In genomic region chr12:6167327-6168280, GRCh38 we compare ENCODE assay signal across 8 cellular contexts. TPM values are rescaled to one million over a fixed set of nuclear protein-coding genes. Genes with fewer than 3 reads are reported as not detected.
DNase-seq lines count a peak whose midpoint lies in the region; ATAC-seq, FAIRE-seq and TF ChIP-seq lines count a peak whose summit lies in the region.

No MANE protein-coding gene starts in this region.

- WGBS in small intestine, 3 donors = 49 to 55% (median 52%) methylated on average over 14 to 17 of the region's 17 CpGs

- H4K20me1 ChIP-seq in neural progenitor cell (ENCODE audit: low read depth) = no peaks in the 10 kb centered on the region

- FAIRE-seq in small intestine (lab: Jason Lieb, UNC) = no peak

- no peaks in the 10 kb centered on the region for H3K36me3 ChIP-seq in small intestine (ENCODE audit: control insufficient read depth in 2 of 2, insufficient read depth in 2 of 2, low read length in 2 of 2)
- H3K36me3 ChIP-seq in neural progenitor cell = no peaks in the 10 kb centered on the region

- H3F3A ChIP-seq in neural progenitor cell (ENCODE audit: low read depth) = no peaks in the 10 kb centered on the region

- intact Hi-C loops in activated T-helper 1 cell treated with anti-CD3 and anti-CD28 coated beads, Interleukin-12 subunit alpha, Interleukin-12 subunit beta, Interleukin-2, Interleukin-4 antibody, amounts not matched to agents 30 ng/mL and 10 ng/mL and 1 ng/mL, durations not matched to agents 14 hours and 24 hours and 36 hours (cut with micrococcal nuclease) = loop anchor here (1.0 to 2.0 kb wide), 5 partner anchors 26 to 111 kb away; partner anchors contain the start of gene CD9
- intact Hi-C loops in Right ventricle myocardium inferior (cut with DNase I) = no loop called here

- ATAC-seq in HG02571 (IDR thresholded peaks at IDR 0.05; ENCODE audit: unreplicated experiment) (peak; percentile 76), Right ventricle myocardium inferior (peak; percentile 71)

- H3K4me3 ChIP-seq in GM12864 (ENCODE audit: low read depth, low read length) (no peak overlapping the region), small intestine (ENCODE audit: low read depth in 1 of 2, low read length in 2 of 2) (no peak overlapping the region), neural progenitor cell (no peak overlapping the region)

- peak; percentile 63 for DNase-seq in GM12864 (ENCODE audit: low read depth)
- peak; percentile 81 for DNase-seq in NOMO-1 treated with dmso at 0.1 percent for 144 hours (lab: John Stamatoyannopoulos, UW; ENCODE audit: unreplicated experiment)
- DNase-seq in activated T-helper 1 cell treated with anti-CD3 and anti-CD28 coated beads, Interleukin-12 subunit alpha, Interleukin-12 subunit beta, Interleukin-2, Interleukin-4 antibody, amounts not matched to agents 30 ng/mL and 10 ng/mL and 1 ng/mL, durations not matched to agents 14 hours and 24 hours and 36 hours (ENCODE audit: low spot score) = peak; percentile 35
- no peak for DNase-seq in Right ventricle myocardium inferior (ENCODE audit: missing footprints)
- DNase-seq in small intestine = peak; percentile 80
- no peak for DNase-seq in neural progenitor cell (ENCODE audit: low spot score)
- no peak for DNase-seq in retina

- no peaks in the 10 kb centered on the region for H3K36me3 Mint-ChIP-seq in activated T-helper 1 cell treated with anti-CD3 and anti-CD28 coated beads, Interleukin-12 subunit alpha, Interleukin-12 subunit beta, Interleukin-2, Interleukin-4 antibody, amounts not matched to agents 30 ng/mL and 10 ng/mL and 1 ng/mL, durations not matched to agents 14 hours and 24 hours and 36 hours (ENCODE audit: low read depth)
- no peaks in the 10 kb centered on the region for H3K36me3 Mint-ChIP-seq in neural progenitor cell

- H3K4me2 ChIP-seq in neural progenitor cell = no peak overlapping the region

- H3K9me3 ChIP-seq in small intestine (ENCODE audit: control insufficient read depth, low read depth) = no peaks in the 10 kb centered on the region
- H3K9me3 ChIP-seq in neural progenitor cell (ENCODE audit: low read depth) = no peaks in the 10 kb centered on the region

- H3K27ac ChIP-seq in small intestine (ENCODE audit: low read depth in 1 of 2, low read length in 1 of 2) = peak overlapping the region; percentile 76 to 82
- H3K27ac ChIP-seq in neural progenitor cell = no peak overlapping the region

- peak overlapping the region; percentile 6 for H3K4me3 Mint-ChIP-seq in activated T-helper 1 cell treated with anti-CD3 and anti-CD28 coated beads, Interleukin-12 subunit alpha, Interleukin-12 subunit beta, Interleukin-2, Interleukin-4 antibody, amounts not matched to agents 30 ng/mL and 10 ng/mL and 1 ng/mL, durations not matched to agents 14 hours and 24 hours and 36 hours
- no peak overlapping the region for H3K4me3 Mint-ChIP-seq in neural progenitor cell

- H2AFZ ChIP-seq in neural progenitor cell (replicated peaks) = no peak overlapping the region

- no peaks in the 10 kb centered on the region for H3K79me2 ChIP-seq in neural progenitor cell (ENCODE audit: low read depth)

- no peaks in the 10 kb centered on the region for H3K9me3 Mint-ChIP-seq in activated T-helper 1 cell treated with anti-CD3 and anti-CD28 coated beads, Interleukin-12 subunit alpha, Interleukin-12 subunit beta, Interleukin-2, Interleukin-4 antibody, amounts not matched to agents 30 ng/mL and 10 ng/mL and 1 ng/mL, durations not matched to agents 14 hours and 24 hours and 36 hours
- H3K9me3 Mint-ChIP-seq in neural progenitor cell = peaks cover 3% of the 10 kb centered on the region

- H3K27me3 ChIP-seq in small intestine (ENCODE audit: control insufficient read depth in 2 of 2, insufficient read depth in 2 of 2, low read length in 2 of 2) (no peaks in the 10 kb centered on the region), neural progenitor cell (no peaks in the 10 kb centered on the region)

- H3K4me1 Mint-ChIP-seq in activated T-helper 1 cell treated with anti-CD3 and anti-CD28 coated beads, Interleukin-12 subunit alpha, Interleukin-12 subunit beta, Interleukin-2, Interleukin-4 antibody, amounts not matched to agents 30 ng/mL and 10 ng/mL and 1 ng/mL, durations not matched to agents 14 hours and 24 hours and 36 hours (ENCODE audit: low read depth) = peaks cover 28% of the 10 kb centered on the region
- no peaks in the 10 kb centered on the region for H3K4me1 Mint-ChIP-seq in neural progenitor cell

- TF ChIP-seq CTCF in GM12864 (IDR thresholded peaks at IDR 0.05; ENCODE audit: low read depth, low read length, missing control alignments) (no peak), neural progenitor cell (IDR thresholded peaks at IDR 0.05) (no peak)

- peaks cover 4 to 8% of the 10 kb centered on the region in 2 donors for H3K4me1 ChIP-seq in small intestine (ENCODE audit: control insufficient read depth in 2 of 2, insufficient read depth in 1 of 2, low read depth in 1 of 2, low read length in 1 of 2)
- H3K4me1 ChIP-seq in neural progenitor cell = no peaks in the 10 kb centered on the region

- no peaks in the 10 kb centered on the region for H3K27me3 Mint-ChIP-seq in activated T-helper 1 cell treated with anti-CD3 and anti-CD28 coated beads, Interleukin-12 subunit alpha, Interleukin-12 subunit beta, Interleukin-2, Interleukin-4 antibody, amounts not matched to agents 30 ng/mL and 10 ng/mL and 1 ng/mL, durations not matched to agents 14 hours and 24 hours and 36 hours (ENCODE audit: insufficient read depth)
- peaks cover 2% of the 10 kb centered on the region for H3K27me3 Mint-ChIP-seq in neural progenitor cell (ENCODE audit: insufficient read depth, low read depth)

- H3K27ac Mint-ChIP-seq in activated T-helper 1 cell treated with anti-CD3 and anti-CD28 coated beads, Interleukin-12 subunit alpha, Interleukin-12 subunit beta, Interleukin-2, Interleukin-4 antibody, amounts not matched to agents 30 ng/mL and 10 ng/mL and 1 ng/mL, durations not matched to agents 14 hours and 24 hours and 36 hours = peak overlapping the region; percentile 87
- no peak overlapping the region for H3K27ac Mint-ChIP-seq in neural progenitor cell

- no peak overlapping the region for H3K9ac ChIP-seq in neural progenitor cell

RNA-seq across cellular contexts. Expression of gene CD9, which starts 32.6 kb away (rescaled TPM):
- 47.4 and 50.9 TPM in 2 replicates for total RNA-seq in activated T-helper 1 cell treated with anti-CD3 and anti-CD28 coated beads, Interleukin-12 subunit alpha, Interleukin-12 subunit beta, Interleukin-2, Interleukin-4 antibody, amounts not matched to agents 30 ng/mL and 10 ng/mL and 1 ng/mL, durations not matched to agents 14 hours and 24 hours and 36 hours
- 46.9 TPM for total RNA-seq in Right ventricle myocardium inferior
- 100 to 1,000 TPM in 1 of 3 donors, 10 to 100 TPM in 2; 46.2 to 296 (median 47.2) TPM for polyA plus RNA-seq in small intestine
- total RNA-seq in neural progenitor cell (ENCODE audit: low replicate concordance) = 3.1 and 3.6 TPM in 2 replicates

RNA-seq across cellular contexts. Expression of gene VWF, which starts 43.1 kb away (rescaled TPM):
- total RNA-seq in activated T-helper 1 cell treated with anti-CD3 and anti-CD28 coated beads, Interleukin-12 subunit alpha, Interleukin-12 subunit beta, Interleukin-2, Interleukin-4 antibody, amounts not matched to agents 30 ng/mL and 10 ng/mL and 1 ng/mL, durations not matched to agents 14 hours and 24 hours and 36 hours = not detected in 2 replicates
- total RNA-seq in Right ventricle myocardium inferior (244 TPM), neural progenitor cell (ENCODE audit: low replicate concordance) (8.0 and 11.3 TPM in 2 replicates)
- polyA plus RNA-seq in small intestine = 10 to 100 TPM in 1 of 3 donors, 1 to 10 TPM in 2; 2.2 to 82.9 (median 5.7) TPM

Comparison
In these comparisons a context has a peak if more than half of its experiments do, and no peak if none do; other contexts are left out.
1. DNase-seq: peak in GM12864 (single experiment), NOMO-1 treated with dmso at 0.1 percent for 144 hours (single experiment), activated T-helper 1 cell treated with anti-CD3 and anti-CD28 coated beads, Interleukin-12 subunit alpha, Interleukin-12 subunit beta, Interleukin-2, Interleukin-4 antibody, amounts not matched to agents 30 ng/mL and 10 ng/mL and 1 ng/mL, durations not matched to agents 14 hours and 24 hours and 36 hours (single experiment) and small intestine (single experiment); none in Right ventricle myocardium inferior (single experiment), neural progenitor cell (single experiment) and retina (single experiment).
2. RNA of gene CD9, which starts 32.6 kb away (total RNA-seq): 47.4 to 50.9 TPM in activated T-helper 1 cell treated with anti-CD3 and anti-CD28 coated beads, Interleukin-12 subunit alpha, Interleukin-12 subunit beta, Interleukin-2, Interleukin-4 antibody, amounts not matched to agents 30 ng/mL and 10 ng/mL and 1 ng/mL, durations not matched to agents 14 hours and 24 hours and 36 hours and 46.9 TPM in Right ventricle myocardium inferior (single experiment); 3.1 to 3.6 TPM in neural progenitor cell; every median in the first group is over 10 times any median in the second.
3. RNA of gene VWF, which starts 43.1 kb away (total RNA-seq): 244 TPM in Right ventricle myocardium inferior (single experiment); 8.0 to 11.3 TPM in neural progenitor cell and not detected in activated T-helper 1 cell treated with anti-CD3 and anti-CD28 coated beads, Interleukin-12 subunit alpha, Interleukin-12 subunit beta, Interleukin-2, Interleukin-4 antibody, amounts not matched to agents 30 ng/mL and 10 ng/mL and 1 ng/mL, durations not matched to agents 14 hours and 24 hours and 36 hours; every median in the first group is over 10 times any median in the second.